Comparison of ENCODE assay signal across 11 cellular contexts in the genomic region with DNA sequence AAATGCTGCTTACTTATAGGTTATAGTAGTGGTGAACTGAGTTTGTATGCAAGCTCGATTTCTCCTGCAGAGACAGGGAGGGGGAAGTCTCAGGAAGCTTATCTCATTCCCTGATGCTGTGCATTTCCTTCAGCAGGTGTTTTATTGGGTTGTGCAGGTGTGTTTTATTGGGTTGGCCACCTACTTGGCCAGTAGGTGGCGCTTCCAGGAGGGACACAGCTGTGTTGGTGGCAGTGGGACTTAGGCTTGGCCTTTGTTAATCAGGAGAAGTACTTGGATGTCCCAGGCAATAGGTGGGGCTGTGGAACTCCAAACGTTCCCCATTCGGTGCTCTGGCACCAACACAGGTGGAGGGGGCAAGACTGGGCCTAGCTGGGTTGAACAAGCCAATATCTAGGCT.
DNase-seq lines count a peak whose midpoint lies in the region; ATAC-seq and TF ChIP-seq lines count a peak whose summit lies in the region.
"Had no signal": no experiment of that assay in that cellular context is flagged by ENCODE, and none has a peak within 500 bp of the region (broad histone marks: within the 10 kb centered on the region; RNA-seq: fewer than 3 reads in every experiment).

No MANE protein-coding gene starts in this region.

- no peaks in the 10 kb centered on the region for H3K9me3 ChIP-seq in DOHH2 (ENCODE audit: control insufficient read depth, insufficient read depth, low read length)
- no peaks in the 10 kb centered on the region for H3K9me3 ChIP-seq in RWPE2 (ENCODE audit: severe bottlenecking)
- no peaks in the 10 kb centered on the region for H3K9me3 ChIP-seq in tibial nerve

- H3K27ac ChIP-seq in DOHH2 (ENCODE audit: low read depth, low read length) (no peak overlapping the region), RWPE2 (ENCODE audit: poor library complexity, severe bottlenecking) (no peak overlapping the region), tibial nerve (no peak overlapping the region)

- peak; percentile 59 for DNase-seq in H7
- DNase-seq in RWPE2 (ENCODE audit: low spot score), result no peak
- peak; percentile 24 for DNase-seq in kidney tubule cell (ENCODE audit: low spot score)
- no peak for DNase-seq in activated CD4-positive, CD25-positive, alpha-beta regulatory T cell treated with anti-CD3 and anti-CD28 coated beads, Interleukin-2, amount 50 U/mL, for 72 hours
- no peak for DNase-seq in tibial nerve (ENCODE audit: low spot score in 2 of 2)
- DNase-seq in LoVo (ENCODE audit: low spot score), result no peak
- no peak for DNase-seq in activated gamma-delta T cell treated with Interleukin-2 at 50 U/mL for 16 hours
- DNase-seq: NCI-H524 treated with DMSO at 0.1 percent for 48 hours; stimulated activated CD4-positive, alpha-beta T cell treated with anti-CD3 and anti-CD28 coated beads, Interleukin-12 subunit alpha, Interleukin-12 subunit beta, amount 100 ng/mL, for 4 hours had no signal

- ATAC-seq in RWPE2 (ENCODE audit: low read depth), result no peak
- ATAC-seq: stimulated activated effector memory CD8-positive, alpha-beta T cell treated with anti-CD3 and anti-CD28 coated beads, Interleukin-12 subunit alpha, Interleukin-12 subunit beta, amount 100 ng/mL, for 72 hours had no signal

- no peaks in the 10 kb centered on the region for H3F3A ChIP-seq in DOHH2 (ENCODE audit: control insufficient read depth, insufficient read depth)

- H3K27me3 ChIP-seq in DOHH2 (ENCODE audit: control insufficient read depth, low read length) (no peaks in the 10 kb centered on the region), H7 (ENCODE audit: control insufficient read depth, insufficient read depth, low read length) (no peaks in the 10 kb centered on the region), RWPE2 (ENCODE audit: insufficient read depth, poor library complexity, severe bottlenecking) (no peaks in the 10 kb centered on the region), tibial nerve (no peaks in the 10 kb centered on the region)

- H3K9me2 ChIP-seq in DOHH2 (replicated peaks; ENCODE audit: control insufficient read depth, low read length), result no peaks in the 10 kb centered on the region

- no peaks in the 10 kb centered on the region for H4K20me1 ChIP-seq in DOHH2 (ENCODE audit: control insufficient read depth, insufficient read depth, low read depth, low read length)

- TF ChIP-seq POLR2A in tibial nerve (IDR thresholded peaks at IDR 0.05), result no peak

- TF ChIP-seq CTCF in DOHH2 (IDR thresholded peaks at IDR 0.05; ENCODE audit: low read depth, low read length, poor library complexity, severe bottlenecking) (peak; percentile 54), RWPE2 (IDR thresholded peaks at IDR 0.05; ENCODE audit: poor library complexity, severe bottlenecking) (peak; percentile 34), tibial nerve (IDR thresholded peaks at IDR 0.05) (no peak)

- H3K36me3 ChIP-seq in DOHH2 (ENCODE audit: control insufficient read depth, low read length) (no peaks in the 10 kb centered on the region), H7 (replicated peaks; ENCODE audit: control insufficient read depth, insufficient read depth, low read length) (no peaks in the 10 kb centered on the region), RWPE2 (ENCODE audit: low read depth) (no peaks in the 10 kb centered on the region), tibial nerve (no peaks in the 10 kb centered on the region)

- H3K79me2 ChIP-seq in DOHH2 (ENCODE audit: control insufficient read depth, low read length), result no peaks in the 10 kb centered on the region

- WGBS in tibial nerve, 2 donors, result 19 to 82% methylated on average over 3 to 4 of the region's 4 CpGs

- no peak overlapping the region for H3K4me3 ChIP-seq in DOHH2 (ENCODE audit: low read length)
- no peak overlapping the region for H3K4me3 ChIP-seq in H7 (ENCODE audit: insufficient read depth, low read depth, low read length)
- H3K4me3 ChIP-seq in RWPE2 (ENCODE audit: severe bottlenecking), result no peak overlapping the region
- no peak overlapping the region for H3K4me3 ChIP-seq in tibial nerve

- no peak for TF ChIP-seq EP300 in tibial nerve (IDR thresholded peaks at IDR 0.05)

- H3K4me1 ChIP-seq in DOHH2 (ENCODE audit: control insufficient read depth, low read length) (no peaks in the 10 kb centered on the region), RWPE2 (ENCODE audit: insufficient read depth, poor library complexity, severe bottlenecking) (no peaks in the 10 kb centered on the region), tibial nerve (no peaks in the 10 kb centered on the region)

- H3K4me2 ChIP-seq in DOHH2 (ENCODE audit: low read length), result no peak overlapping the region

Comparison
In these comparisons a context has a peak if more than half of its experiments do, and no peak if none do; other contexts are left out.
1. CTCF ChIP-seq: peak in DOHH2 (single experiment) and RWPE2 (single experiment); none in tibial nerve (0 of 5).
2. DNase-seq: peak in H7 (single experiment) and kidney tubule cell (single experiment); none in RWPE2 (single experiment), activated CD4-positive, CD25-positive, alpha-beta regulatory T cell treated with anti-CD3 and anti-CD28 coated beads, Interleukin-2, amount 50 U/mL, for 72 hours (single experiment), tibial nerve (0 of 2), LoVo (single experiment) and activated gamma-delta T cell treated with Interleukin-2 at 50 U/mL for 16 hours (single experiment).